8 cellular contexts compared by ENCODE assay signal in genomic region chr6:35719830-35720733, GRCh38. TPM values are rescaled to one million over a fixed set of nuclear protein-coding genes. Genes with fewer than 3 reads are reported as not detected.
A peak's percentile ranks its signal among the peaks of the same experiment; 100 is the strongest.
DNase-seq lines count a peak whose midpoint lies in the region; ATAC-seq and TF ChIP-seq lines count a peak whose summit lies in the region.

No MANE protein-coding gene starts in this region.

- intact Hi-C loops in HCT116 (cut with micrococcal nuclease) (no loop called here), transverse colon (cut with DNase I; ENCODE audit: low total_unique reads) (loop anchor here (2.0 kb wide), 1 partner anchor 23 kb away; no protein-coding TSS in a partner anchor), mammary epithelial cell (cut with micrococcal nuclease) (no loop called here)

- dilution Hi-C loops in mammary epithelial cell (cut with HindIII; ENCODE audit: low sequenced_read_pairs): no loop called here

- H3K27me3 ChIP-seq in HCT116 (ENCODE audit: insufficient read depth, low read length): no peaks in the 10 kb centered on the region
- H3K27me3 ChIP-seq in OCI-LY1 (ENCODE audit: insufficient read depth, low read length): no peaks in the 10 kb centered on the region
- H3K27me3 ChIP-seq in transverse colon: no peaks in the 10 kb centered on the region
- no peaks in the 10 kb centered on the region for H3K27me3 ChIP-seq in mammary epithelial cell (ENCODE audit: insufficient read depth, low read length)

- H3K9ac ChIP-seq in HCT116 (ENCODE audit: low read length) (no peak overlapping the region), OCI-LY1 (ENCODE audit: low read length) (peak overlapping the region; percentile 54), mammary epithelial cell (ENCODE audit: insufficient read depth, low read length) (no peak overlapping the region)

- H3K4me3 ChIP-seq in GM12875 (ENCODE audit: low read depth, low read length): peak overlapping the region; percentile 21
- no peak overlapping the region for H3K4me3 ChIP-seq in HCT116 (replicated peaks in 1 of 2; ENCODE audit: low read depth in 1 of 2, low read length in 2 of 2)
- peak overlapping the region; percentile 32 for H3K4me3 ChIP-seq in OCI-LY1 (ENCODE audit: low read depth, low read length, poor library complexity, severe bottlenecking)
- H3K4me3 ChIP-seq in coronary artery: peak overlapping the region; percentile 54
- peak overlapping the region in 2 of 4 donors; percentile 1 to 4 for H3K4me3 ChIP-seq in transverse colon
- H3K4me3 ChIP-seq in mammary epithelial cell (replicated peaks in 1 of 3; ENCODE audit: insufficient read depth in 1 of 3, low read depth in 2 of 3, low read length in 3 of 3): no peak overlapping the region

- CTCF ChIA-PET in HCT116 (lab: Charles Lee): no interaction called here
- CTCF ChIA-PET in mammary epithelial cell (lab: Charles Lee; ENCODE audit: low non-redundant PET): no interaction called here

- ATAC-seq in HCT116: no peak
- ATAC-seq in memory B cell (ENCODE audit: low read depth): peak; percentile 83

- TF ChIP-seq POLR2A in HCT116 (IDR thresholded peaks at IDR 0.05; ENCODE audit: borderline replicate concordance, extremely low read depth, insufficient read depth, insufficient read length) (no peak), transverse colon (IDR thresholded peaks at IDR 0.05) (peak; percentile 13)

- RAD21 ChIA-PET in HCT116 (lab: Charles Lee; ENCODE audit: low non-redundant PET in 1 of 2, low total read pairs in 2 of 2, uncharacterized antibody in 2 of 2, unreplicated experiment in 2 of 2): no interaction called here

- TF ChIP-seq EP300 in transverse colon (IDR thresholded peaks at IDR 0.05; ENCODE audit: low read depth): no peak

- in situ Hi-C loops in transverse colon (cut with MboI; ENCODE audit: low pct_ligation_motif_present in 1 of 4, low pct_unique_long_range_greater_than_20kb in 1 of 4, low sequenced_read_pairs in 3 of 4) (no loop called here), mammary epithelial cell (cut with MboI; ENCODE audit: low sequenced_read_pairs in 2 of 2) (no loop called here)

- peak overlapping the region; percentile 86 for H3K27ac Mint-ChIP-seq in memory B cell

- TF ChIP-seq RAD21 in HCT116 (IDR thresholded peaks at IDR 0.05; ENCODE audit: low read depth): no peak

- BruUV-seq in HCT116 (replicated peaks; lab: Mats Ljungman, UMichigan) (no TSS peak), mammary epithelial cell (replicated peaks; lab: Mats Ljungman, UMichigan) (no TSS peak)

- no peaks in the 10 kb centered on the region for H3K79me2 ChIP-seq in HCT116 (ENCODE audit: insufficient read depth, low read length)
- H3K79me2 ChIP-seq in OCI-LY1 (ENCODE audit: insufficient read depth, low read length): no peaks in the 10 kb centered on the region
- H3K79me2 ChIP-seq in mammary epithelial cell (ENCODE audit: insufficient read depth, low read length): no peaks in the 10 kb centered on the region

- H3K27me3 Mint-ChIP-seq in memory B cell: no peaks in the 10 kb centered on the region

- no peaks in the 10 kb centered on the region for H3K36me3 Mint-ChIP-seq in memory B cell

- peaks cover 36% of the 10 kb centered on the region for H3K4me1 Mint-ChIP-seq in memory B cell

- no peaks in the 10 kb centered on the region for H4K20me1 ChIP-seq in HCT116 (ENCODE audit: insufficient read depth)
- H4K20me1 ChIP-seq in OCI-LY1 (ENCODE audit: insufficient read depth, low read length): no peaks in the 10 kb centered on the region
- no peaks in the 10 kb centered on the region for H4K20me1 ChIP-seq in mammary epithelial cell (ENCODE audit: insufficient read depth, low read length)

- H3K27ac ChIP-seq in HCT116 (ENCODE audit: low read depth, low read length) (no peak overlapping the region), OCI-LY1 (ENCODE audit: low read depth, low read length, poor library complexity, severe bottlenecking) (peak overlapping the region; percentile 89), coronary artery (peak overlapping the region; percentile 78 to 90), transverse colon (peak overlapping the region; percentile 75 to 100 (median 88)), mammary epithelial cell (ENCODE audit: insufficient read depth, low read depth, low read length) (no peak overlapping the region)

- peaks cover 10% of the 10 kb centered on the region; the same call in 1 of the 2 replicates for H3F3A ChIP-seq in OCI-LY1 (ENCODE audit: insufficient read depth, low read length)

- POLR2A ChIA-PET in HCT116 (lab: Charles Lee): no interaction called here

- 51 to 67% methylated on average over 9 to 20 of the region's 21 CpGs for WGBS in transverse colon (ENCODE audit: low coverage in 1 of 2), 2 donors
- 86% methylated on average over 16 of the region's 21 CpGs for WGBS in mammary epithelial cell (ENCODE audit: low coverage, missing lambda C conversion rate)

- H3K9me3 ChIP-seq in HCT116 (ENCODE audit: control insufficient read depth in 1 of 2, insufficient read depth in 1 of 2, low read depth in 1 of 2, low read length in 2 of 2) (no peaks in the 10 kb centered on the region), OCI-LY1 (ENCODE audit: low read length) (no peaks in the 10 kb centered on the region), transverse colon (no peaks in the 10 kb centered on the region), mammary epithelial cell (replicated peaks; ENCODE audit: insufficient read depth, low read length) (no peaks in the 10 kb centered on the region)

- H3K36me3 ChIP-seq in HCT116 (ENCODE audit: control insufficient read depth in 1 of 2, insufficient read depth in 2 of 2, low read length in 2 of 2) (no peaks in the 10 kb centered on the region), OCI-LY1 (ENCODE audit: insufficient read depth, low read length) (no peaks in the 10 kb centered on the region), transverse colon (no peaks in the 10 kb centered on the region), mammary epithelial cell (ENCODE audit: insufficient read depth, low read length) (no peaks in the 10 kb centered on the region)

- H3K4me1 ChIP-seq in HCT116 (ENCODE audit: control insufficient read depth in 1 of 2, insufficient read depth in 2 of 2, low read length in 2 of 2) (0 out of 4 replicates have a peak, but pooled peaks cover 0 to 7% of the 10 kb centered on the region in 2 experiments), OCI-LY1 (ENCODE audit: insufficient read depth, low read length, severe bottlenecking) (peaks cover 77% of the 10 kb centered on the region), transverse colon (peaks cover 42 to 74% (median 64%) of the 10 kb centered on the region in 4 donors), mammary epithelial cell (ENCODE audit: insufficient read depth, low read length) (peaks cover 4% of the 10 kb centered on the region)

- H3K9me2 ChIP-seq in HCT116 (ENCODE audit: insufficient read depth): no peaks in the 10 kb centered on the region
- no peaks in the 10 kb centered on the region for H3K9me2 ChIP-seq in OCI-LY1 (ENCODE audit: low read depth, low read length)

- DNase-seq in HCT116 (ENCODE audit: low read depth, low spot score): no peak
- DNase-seq in coronary artery (ENCODE audit: low spot score): peak; percentile 84
- DNase-seq in memory B cell (ENCODE audit: low spot score in 2 of 2): peak in 1 of 2 donors; percentile 43
- peak; percentile 50 for DNase-seq in transverse colon
- no peak for DNase-seq in mammary epithelial cell
- DNase-seq in effector CD4-positive, alpha-beta T cell: no peak

- TF ChIP-seq CTCF in GM12875 (IDR thresholded peaks at IDR 0.05; ENCODE audit: borderline replicate concordance, insufficient read depth, low read depth, low read length) (no peak), HCT116 (IDR thresholded peaks at IDR 0.05 in 2 of 3, conservative IDR thresholded peaks at IDR 0.05 in 1 of 3; ENCODE audit: borderline replicate concordance in 1 of 3, insufficient read depth in 1 of 3, low read depth in 2 of 3, low read length in 2 of 3) (no peak), OCI-LY1 (IDR thresholded peaks at IDR 0.05; ENCODE audit: low read length) (no peak), coronary artery (IDR thresholded peaks at IDR 0.05) (no peak), transverse colon (IDR thresholded peaks at IDR 0.05) (no peak), mammary epithelial cell (conservative IDR thresholded peaks at IDR 0.05 in 1 of 2, IDR thresholded peaks at IDR 0.05 in 1 of 2; ENCODE audit: extremely low read depth in 1 of 2, insufficient read depth in 1 of 2, low read depth in 1 of 2, low read length in 2 of 2) (no peak)

- H3K4me2 ChIP-seq in HCT116 (ENCODE audit: low read length) (no peak overlapping the region), OCI-LY1 (ENCODE audit: low read length) (peak overlapping the region; percentile 57), mammary epithelial cell (ENCODE audit: insufficient read depth, low read depth, low read length) (no peak overlapping the region)

- H2AFZ ChIP-seq in HCT116 (ENCODE audit: low read depth, low read length, poor library complexity, severe bottlenecking) (peak overlapping the region; percentile 21), OCI-LY1 (ENCODE audit: low read length) (no peak overlapping the region), mammary epithelial cell (ENCODE audit: low read depth, low read length) (no peak overlapping the region)

- H3K9me3 Mint-ChIP-seq in memory B cell: no peaks in the 10 kb centered on the region

- H3K4me3 Mint-ChIP-seq in memory B cell: peak overlapping the region; percentile 70

TF ChIP-seq in HCT116, 20 proteins besides CTCF, POLR2A, EP300 and RAD21 (continues in another document):
- TF ChIP-seq ZNF274 (IDR thresholded peaks at IDR 0.05; ENCODE audit: low read depth, low read length) (no peak), ATF3 (IDR thresholded peaks at IDR 0.05) (no peak), SP1 (IDR thresholded peaks at IDR 0.05; ENCODE audit: low read depth) (no peak), EZH2phosphoT487 (IDR thresholded peaks at IDR 0.05; ENCODE audit: borderline replicate concordance) (no peak), EZH2 (IDR thresholded peaks at IDR 0.05) (no peak), JUND (IDR thresholded peaks at IDR 0.05) (no peak)

RNA-seq across cellular contexts. Expression of gene ARMC12, which starts 16.8 kb away (rescaled TPM):
- total RNA-seq in HCT116 (2021; ENCODE audit: unreplicated experiment): 0.79 TPM
- 0.75 and 1.2 TPM in 2 replicates for polyA plus RNA-seq in HCT116 (2012)
- total RNA-seq in transverse colon: 1 to 10 TPM in 1 of 4 donors, under 1 TPM in 1, not detected in 2; 0.68 to 1.5 TPM
- total RNA-seq in mammary epithelial cell: under 1 TPM in 1 of 2 donors, not detected in 1; 0.73 TPM
- polyA plus RNA-seq in mammary epithelial cell: 0.32 TPM
- polyA minus RNA-seq in mammary epithelial cell: not detected

RNA-seq across cellular contexts. Expression of gene FKBP5, which starts 31.4 kb away (rescaled TPM):
- total RNA-seq in HCT116 (2021; ENCODE audit: unreplicated experiment) (50.3 TPM), transverse colon (100 to 1,000 TPM in 3 of 4 donors, 10 to 100 TPM in 1; 82.8 to 299 (median 254) TPM), mammary epithelial cell (10 to 100 TPM; 60.7 to 97.9 TPM)
- polyA plus RNA-seq in HCT116 (2012): 19.5 and 29.2 TPM in 2 replicates
- polyA plus RNA-seq in mammary epithelial cell: 57.9 TPM
- 96.0 TPM for polyA minus RNA-seq in mammary epithelial cell

RNA-seq across cellular contexts. Expression of gene CLPSL2, which starts 56.3 kb away (rescaled TPM):
- total RNA-seq in HCT116 (2021; ENCODE audit: unreplicated experiment) (1.7 TPM), transverse colon (not detected), mammary epithelial cell (not detected)
- 1.1 and 3.6 TPM in 2 replicates for polyA plus RNA-seq in HCT116 (2012)
- polyA plus RNA-seq in mammary epithelial cell: not detected
- not detected for polyA minus RNA-seq in mammary epithelial cell

Comparison
In these comparisons a context has a peak if more than half of its experiments do, and no peak if none do; other contexts are left out.
1. H3K4me3 ChIP-seq: peak in GM12875 (single experiment), OCI-LY1 (single experiment) and coronary artery (single experiment); none in HCT116 (0 of 2) and mammary epithelial cell (0 of 3).
2. DNase-seq: peak in coronary artery (single experiment) and transverse colon (single experiment); none in HCT116 (single experiment), mammary epithelial cell (single experiment) and effector CD4-positive, alpha-beta T cell (single experiment).
3. H3K27ac ChIP-seq: peak in OCI-LY1 (single experiment), coronary artery (2 of 2) and transverse colon (4 of 4); none in HCT116 (single experiment) and mammary epithelial cell (single experiment).